ENCODE assay signal across 25 cellular contexts in the genomic region with DNA sequence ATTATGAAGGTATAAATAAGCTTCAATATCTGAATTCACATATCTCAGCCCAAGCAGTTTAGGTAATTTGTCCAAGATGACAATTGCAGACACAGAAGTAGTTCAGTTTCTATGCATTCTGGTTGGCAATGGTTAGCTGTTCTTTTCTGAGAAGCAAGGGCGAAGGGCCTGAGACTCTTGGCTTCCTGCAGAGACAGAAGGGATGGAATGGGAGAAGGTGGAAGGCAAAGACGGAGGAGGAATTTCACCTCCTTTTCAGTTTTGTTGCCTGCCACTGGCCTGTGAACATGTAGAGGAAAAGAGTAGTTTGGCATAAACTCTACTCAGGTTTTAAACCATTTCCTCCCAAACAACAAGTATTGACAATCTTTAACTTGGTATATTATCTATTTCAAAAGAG.
"Had no signal": no experiment of that assay in that cellular context is flagged by ENCODE, and none has a peak within 500 bp of the region (broad histone marks: within the 10 kb centered on the region; RNA-seq: fewer than 3 reads in every experiment).

No MANE protein-coding gene starts in this region.

- H3K4me1 Mint-ChIP-seq: activated CD4-positive, alpha-beta T cell treated with anti-CD3 and anti-CD28 coated beads, Interleukin-2, amount 10 ng/mL, durations not matched to agents 7 days and 5 days had no signal

- H3K27me3 Mint-ChIP-seq: activated CD4-positive, alpha-beta T cell treated with anti-CD3 and anti-CD28 coated beads, Interleukin-2, amount 10 ng/mL, durations not matched to agents 7 days and 5 days; activated T-cell treated with anti-CD3 and anti-CD28 coated beads, Interleukin-2, amount 50 U/mL, for 24 hours had no signal

- H3K27ac ChIP-seq: adrenal gland, body of pancreas, breast epithelium, SJCRH30, SK-N-MC, WERI-Rb-1 had no signal

- ATAC-seq: activated CD8-positive, alpha-beta T cell treated with anti-CD3 and anti-CD28 coated beads, Interleukin-2, amount 10 ng/mL, durations not matched to agents 7 days and 5 days; activated naive CD4-positive, alpha-beta T cell treated with anti-CD3 and anti-CD28 coated beads, Interleukin-2, amount 50 U/mL, for 72 hours; body of pancreas had no signal

- H3K4me3 Mint-ChIP-seq: activated CD4-positive, alpha-beta T cell treated with anti-CD3 and anti-CD28 coated beads, Interleukin-2, amount 10 ng/mL, durations not matched to agents 7 days and 5 days; activated CD8-positive, alpha-beta T cell treated with anti-CD3 and anti-CD28 coated beads, Interleukin-2, amount 10 ng/mL, durations not matched to agents 7 days and 5 days; activated naive CD4-positive, alpha-beta T cell treated with anti-CD3 and anti-CD28 coated beads for 36 hours; activated T-cell treated with anti-CD3 and anti-CD28 coated beads, Interleukin-2, amount 50 U/mL, for 24 hours; activated T-helper 1 cell treated with anti-CD3 and anti-CD28 coated beads, Interleukin-12 subunit alpha, Interleukin-12 subunit beta, Interleukin-2, Interleukin-4 antibody, amounts not matched to agents 30 ng/mL and 10 ng/mL and 1 ng/mL, durations not matched to agents 14 hours and 24 hours and 36 hours had no signal

- H3K4me3 ChIP-seq: adrenal gland, body of pancreas, breast epithelium, SJCRH30, SK-N-MC had no signal

- H3K4me1 ChIP-seq: adrenal gland, body of pancreas, breast epithelium had no signal

- H3K9me3 Mint-ChIP-seq: activated CD4-positive, alpha-beta T cell treated with anti-CD3 and anti-CD28 coated beads, Interleukin-2, amount 10 ng/mL, durations not matched to agents 7 days and 5 days; activated T-cell treated with anti-CD3 and anti-CD28 coated beads, Interleukin-2, amount 50 U/mL, for 24 hours; activated T-helper 1 cell treated with anti-CD3 and anti-CD28 coated beads, Interleukin-12 subunit alpha, Interleukin-12 subunit beta, Interleukin-2, Interleukin-4 antibody, amounts not matched to agents 30 ng/mL and 10 ng/mL and 1 ng/mL, durations not matched to agents 14 hours and 24 hours and 36 hours had no signal

- H3K36me3 ChIP-seq: adrenal gland, breast epithelium, SJCRH30, WERI-Rb-1 had no signal

- H3K36me3 Mint-ChIP-seq: activated naive CD4-positive, alpha-beta T cell treated with anti-CD3 and anti-CD28 coated beads, Interleukin-2, amount 50 U/mL, for 72 hours had no signal

- DNase-seq: activated CD4-positive, alpha-beta T cell treated with anti-CD3 and anti-CD28 coated beads, Interleukin-2, amount 10 ng/mL, durations not matched to agents 7 days and 5 days; activated CD4-positive, alpha-beta T cell treated with anti-CD3 and anti-CD28 coated beads, Interleukin-2, amount 50 U/mL, for 48 hours; activated CD8-positive, alpha-beta T cell treated with anti-CD3 and anti-CD28 coated beads, Interleukin-2, amount 10 ng/mL, durations not matched to agents 7 days and 5 days; activated gamma-delta T cell treated with Interleukin-2 at 50 U/mL for 16 hours; activated naive CD4-positive, alpha-beta T cell treated with anti-CD3 and anti-CD28 coated beads for 36 hours; activated T-cell treated with anti-CD3 and anti-CD28 coated beads, Interleukin-2, amount 50 U/mL, for 24 hours; adrenal gland; body of pancreas; NCI-H1105; NCI-H1417 treated with DMSO at 0.1 percent for 48 hours; NCI-H187 treated with DMSO at 0.1 percent for 48 hours; NCI-H2081; NCI-H2171 treated with DMSO at 0.1 percent for 48 hours; NCI-H2227 treated with DMSO at 0.1 percent for 48 hours; NCI-H446 treated with DMSO at 0.1 percent for 48 hours; NCI-H524; OCI-M1; SHP77; SJCRH30; T1000; WERI-Rb-1 had no signal

- H3K27ac Mint-ChIP-seq: activated CD4-positive, alpha-beta T cell treated with anti-CD3 and anti-CD28 coated beads, Interleukin-2, amount 10 ng/mL, durations not matched to agents 7 days and 5 days; activated CD8-positive, alpha-beta T cell treated with anti-CD3 and anti-CD28 coated beads, Interleukin-2, amount 10 ng/mL, durations not matched to agents 7 days and 5 days; activated naive CD4-positive, alpha-beta T cell treated with anti-CD3 and anti-CD28 coated beads for 36 hours; activated T-cell treated with anti-CD3 and anti-CD28 coated beads, Interleukin-2, amount 50 U/mL, for 24 hours; activated T-helper 1 cell treated with anti-CD3 and anti-CD28 coated beads, Interleukin-12 subunit alpha, Interleukin-12 subunit beta, Interleukin-2, Interleukin-4 antibody, amounts not matched to agents 30 ng/mL and 10 ng/mL and 1 ng/mL, durations not matched to agents 14 hours and 24 hours and 36 hours had no signal

- H3K27me3 ChIP-seq: adrenal gland, body of pancreas, breast epithelium, SJCRH30 had no signal

- H3K9me3 ChIP-seq: adrenal gland, body of pancreas, breast epithelium, SJCRH30 had no signal
